In genomic region chr5:137016783-137017324, GRCh38 we compare ENCODE assay signal across 17 cellular contexts.
DNase-seq lines count a peak whose midpoint lies in the region; TF ChIP-seq lines count a peak whose summit lies in the region.
"Had no signal": no experiment of that assay in that cellular context is flagged by ENCODE, and none has a peak within 500 bp of the region (broad histone marks: within the 10 kb centered on the region; RNA-seq: fewer than 3 reads in every experiment).

No MANE protein-coding gene starts in this region.

- no peak overlapping the region for H2AFZ ChIP-seq in Karpas-422 (ENCODE audit: low read length)
- H2AFZ ChIP-seq: parathyroid adenoma, PC-9 had no signal

- DNase-seq in ELF-1 (ENCODE audit: low read depth, low spot score): peak; percentile 34
- DNase-seq in Karpas-422: peak; percentile 49
- peak; percentile 20 for DNase-seq in SW480 (ENCODE audit: low spot score)
- DNase-seq in iPS-NIHi11 (ENCODE audit: low spot score): peak; percentile 39
- no peak for DNase-seq in spleen
- DNase-seq in NCI-H2107 treated with DMSO at 0.1 percent for 48 hours (lab: John Stamatoyannopoulos, UW; ENCODE audit: unreplicated experiment): no peak
- no peak for DNase-seq in activated CD4-positive, alpha-beta memory T cell treated with anti-CD3 and anti-CD28 coated beads, Interleukin-2, amount 10 ng/mL, durations not matched to agents 7 days and 5 days
- DNase-seq: activated CD4-positive, alpha-beta T cell treated with anti-CD3 and anti-CD28 coated beads, Interleukin-2, amount 50 U/mL, for 4 hours; foreskin fibroblast; left lung; NCI-H1105 treated with DMSO at 0.1 percent for 48 hours; NCI-H510A; PC-9 had no signal

- 37 to 53% (median 48%) methylated on average over 5 of the region's 5 CpGs for WGBS in spleen, 5 donors

- no peaks in the 10 kb centered on the region for H3K27me3 ChIP-seq in Karpas-422 (ENCODE audit: low read length)
- no peaks in the 10 kb centered on the region for H3K27me3 ChIP-seq in spleen (replicated peaks in 1 of 7)
- H3K27me3 ChIP-seq: BLaER1 treated with 17β-estradiol and CSF1 and Interleukin-3, amounts not matched to agents 10 nM and 100 nM; left lung had no signal

- no peaks in the 10 kb centered on the region for H3K79me2 ChIP-seq in Karpas-422 (ENCODE audit: low read length)
- H3K79me2 ChIP-seq: parathyroid adenoma had no signal

- no peaks in the 10 kb centered on the region for H3K36me3 ChIP-seq in Karpas-422 (ENCODE audit: insufficient read depth, low read length)
- H3K36me3 ChIP-seq in spleen: no peaks in the 10 kb centered on the region
- H3K36me3 ChIP-seq: BLaER1 treated with 17β-estradiol and CSF1 and Interleukin-3, amounts not matched to agents 10 nM and 100 nM; left lung had no signal

- intact Hi-C loops in spleen (cut with DNase I; ENCODE audit: low total_unique reads): no loop called here

- H3K9me3 Mint-ChIP-seq in activated CD4-positive, alpha-beta memory T cell treated with anti-CD3 and anti-CD28 coated beads, Interleukin-2, amount 10 ng/mL, durations not matched to agents 7 days and 5 days: no peaks in the 10 kb centered on the region
- H3K9me3 Mint-ChIP-seq: IgD-negative memory B cell had no signal

- POLR2A ChIA-PET in activated CD4-positive, alpha-beta memory T cell treated with anti-CD3 and anti-CD28 coated beads, Interleukin-2, amount 10 ng/mL, durations not matched to agents 7 days and 5 days (lab: Charles Lee): no interaction called here

- H3K9me3 ChIP-seq in Karpas-422 (ENCODE audit: low read length): no peaks in the 10 kb centered on the region
- no peaks in the 10 kb centered on the region for H3K9me3 ChIP-seq in spleen
- H3K9me3 ChIP-seq: BLaER1 treated with 17β-estradiol and CSF1 and Interleukin-3, amounts not matched to agents 10 nM and 100 nM; left lung had no signal

- no peak for TF ChIP-seq POLR2A in spleen (IDR thresholded peaks at IDR 0.05)

- no peaks in the 10 kb centered on the region for H3K9me2 ChIP-seq in Karpas-422 (replicated peaks; ENCODE audit: insufficient read depth, low read length)

- no peak for TF ChIP-seq CTCF in spleen (IDR thresholded peaks at IDR 0.05 in 8 of 11, conservative IDR thresholded peaks at IDR 0.05 in 3 of 11)

- H4K20me1 ChIP-seq in Karpas-422 (ENCODE audit: insufficient read depth, low read depth, low read length): no peaks in the 10 kb centered on the region
- H4K20me1 ChIP-seq: BLaER1 treated with 17β-estradiol and CSF1 and Interleukin-3, amounts not matched to agents 10 nM and 100 nM had no signal

- H3K4me1 ChIP-seq in Karpas-422 (ENCODE audit: low read length): no peaks in the 10 kb centered on the region
- H3K4me1 ChIP-seq in spleen: no peaks in the 10 kb centered on the region
- H3K4me1 ChIP-seq: BLaER1 treated with 17β-estradiol and CSF1 and Interleukin-3, amounts not matched to agents 10 nM and 100 nM; left lung had no signal

- H3K4me1 Mint-ChIP-seq in activated CD4-positive, alpha-beta memory T cell treated with anti-CD3 and anti-CD28 coated beads, Interleukin-2, amount 10 ng/mL, durations not matched to agents 7 days and 5 days: no peaks in the 10 kb centered on the region
- H3K4me1 Mint-ChIP-seq: IgD-negative memory B cell had no signal

- no peaks in the 10 kb centered on the region for H3K27me3 Mint-ChIP-seq in activated CD4-positive, alpha-beta memory T cell treated with anti-CD3 and anti-CD28 coated beads, Interleukin-2, amount 10 ng/mL, durations not matched to agents 7 days and 5 days
- H3K27me3 Mint-ChIP-seq: IgD-negative memory B cell had no signal

- no peak overlapping the region for H3K27ac Mint-ChIP-seq in activated CD4-positive, alpha-beta memory T cell treated with anti-CD3 and anti-CD28 coated beads, Interleukin-2, amount 10 ng/mL, durations not matched to agents 7 days and 5 days
- H3K27ac Mint-ChIP-seq: IgD-negative memory B cell had no signal

- H3K36me3 Mint-ChIP-seq in activated CD4-positive, alpha-beta memory T cell treated with anti-CD3 and anti-CD28 coated beads, Interleukin-2, amount 10 ng/mL, durations not matched to agents 7 days and 5 days (ENCODE audit: low read depth): no peaks in the 10 kb centered on the region
- H3K36me3 Mint-ChIP-seq: IgD-negative memory B cell had no signal

- H3K4me3 ChIP-seq in Karpas-422 (ENCODE audit: low read length): no peak overlapping the region
- no peak overlapping the region for H3K4me3 ChIP-seq in spleen
- H3K4me3 ChIP-seq: BLaER1 treated with 17β-estradiol and CSF1 and Interleukin-3, amounts not matched to agents 10 nM and 100 nM; left lung; PC-9; smooth muscle cell had no signal

- H3K27ac ChIP-seq in Karpas-422 (ENCODE audit: low read length) (no peak overlapping the region), spleen (no peak overlapping the region)
- H3K27ac ChIP-seq: BLaER1 treated with 17β-estradiol and CSF1 and Interleukin-3, amounts not matched to agents 10 nM and 100 nM; left lung; parathyroid adenoma; PC-9 had no signal

- CTCF ChIA-PET in activated CD4-positive, alpha-beta memory T cell treated with anti-CD3 and anti-CD28 coated beads, Interleukin-2, amount 10 ng/mL, durations not matched to agents 7 days and 5 days (lab: Charles Lee): no interaction called here

- H3K9ac ChIP-seq in Karpas-422 (ENCODE audit: low read length): no peak overlapping the region
- H3K9ac ChIP-seq: BLaER1 treated with 17β-estradiol and CSF1 and Interleukin-3, amounts not matched to agents 10 nM and 100 nM; parathyroid adenoma had no signal

- H3K4me2 ChIP-seq in Karpas-422 (ENCODE audit: low read depth, low read length, poor library complexity, severe bottlenecking): no peak overlapping the region
- H3K4me2 ChIP-seq: BLaER1 treated with 17β-estradiol and CSF1 and Interleukin-3, amounts not matched to agents 10 nM and 100 nM; PC-9; smooth muscle cell had no signal

- H3K4me3 Mint-ChIP-seq in activated CD4-positive, alpha-beta memory T cell treated with anti-CD3 and anti-CD28 coated beads, Interleukin-2, amount 10 ng/mL, durations not matched to agents 7 days and 5 days: no peak overlapping the region
- H3K4me3 Mint-ChIP-seq: IgD-negative memory B cell had no signal

Comparison
In these comparisons a context has a peak if more than half of its experiments do, and no peak if none do; other contexts are left out.
1. DNase-seq: peak in ELF-1 (single experiment), Karpas-422 (single experiment), SW480 (single experiment) and iPS-NIHi11 (single experiment); none in spleen (single experiment), NCI-H2107 treated with DMSO at 0.1 percent for 48 hours (single experiment) and activated CD4-positive, alpha-beta memory T cell treated with anti-CD3 and anti-CD28 coated beads, Interleukin-2, amount 10 ng/mL, durations not matched to agents 7 days and 5 days (single experiment).